Comparison of ENCODE assay signal across 1 cellular context in genomic region chr2:69191672-69192071, GRCh38.
A peak's percentile ranks its signal among the peaks of the same experiment; 100 is the strongest.
TF ChIP-seq lines count a peak whose summit lies in the region.

No MANE protein-coding gene starts in this region.

TF ChIP-seq in SK-N-SH, 30 proteins besides CTCF, POLR2A, EP300 and RAD21 (continued from another document):
- TF ChIP-seq REST (IDR thresholded peaks at IDR 0.05; ENCODE audit: low read depth, low read length), result no peak
- peak; percentile 89 for TF ChIP-seq FOXJ3 (CRISPR knock-in tag; IDR thresholded peaks at IDR 0.05)
- TF ChIP-seq FOSL2 (IDR thresholded peaks at IDR 0.05; ENCODE audit: borderline replicate concordance, low read depth), result no peak
- TF ChIP-seq ZBTB33 (IDR thresholded peaks at IDR 0.05; ENCODE audit: borderline replicate concordance, low read depth), result no peak
- no peak for TF ChIP-seq USF1 (IDR thresholded peaks at IDR 0.05; ENCODE audit: borderline replicate concordance, low read depth)
- TF ChIP-seq RCOR1 (IDR thresholded peaks at IDR 0.05; ENCODE audit: low read length), result peak; percentile 99
